20 cellular contexts compared by ENCODE assay signal in genomic region chr22:49619301-49619700, GRCh38.
"Had no signal": no experiment of that assay in that cellular context is flagged by ENCODE, and none has a peak within 500 bp of the region (broad histone marks: within the 10 kb centered on the region; RNA-seq: fewer than 3 reads in every experiment).

No MANE protein-coding gene starts in this region.

- H3K27me3 Mint-ChIP-seq: naive B cell had no signal

- H3K4me3 Mint-ChIP-seq: nephron, type B pancreatic cell had no signal

- H3K27ac ChIP-seq: dorsolateral prefrontal cortex, heart left ventricle, neutrophil, suprapubic skin, thyroid gland, uterus had no signal

- H3K9me3 ChIP-seq: neutrophil, suprapubic skin, thyroid gland, uterus had no signal

- ATAC-seq: heart left ventricle, right cardiac atrium had no signal

- H3K9me3 Mint-ChIP-seq: naive B cell, type B pancreatic cell had no signal

- DNase-seq: cortex of kidney; effector CD8-positive, alpha-beta T cell; foreskin melanocyte; hippocampal formation; mesenchymal stem cell; midbrain; naive B cell; small intestine; stimulated activated CD4-positive, alpha-beta T cell treated with anti-CD3 and anti-CD28 coated beads, Interleukin-2, amount 100 ng/mL, for 48 hours; stimulated activated naive CD4-positive, alpha-beta T cell treated with Interleukin-2 at 50 U/mL for 16 hours; thyroid gland; uterus had no signal

- H3K4me1 ChIP-seq: heart left ventricle, suprapubic skin, thyroid gland, uterus had no signal

- H3K27ac Mint-ChIP-seq: nephron, type B pancreatic cell had no signal

- H3K4me1 Mint-ChIP-seq: nephron had no signal

- H3K4me3 ChIP-seq: dorsolateral prefrontal cortex, heart left ventricle, lung, suprapubic skin, thyroid gland, uterus had no signal

- H3K27me3 ChIP-seq: neutrophil, thyroid gland, uterus had no signal

- H3K36me3 ChIP-seq: heart left ventricle, suprapubic skin, thyroid gland, uterus had no signal

- H3K36me3 Mint-ChIP-seq: naive B cell, type B pancreatic cell had no signal
